In genomic region chr2:111903516-111903915, GRCh38 we compare ENCODE assay signal across 18 cellular contexts. TPM values are rescaled to one million over a fixed set of nuclear protein-coding genes. Genes with fewer than 3 reads are reported as not detected.
DNase-seq lines count a peak whose midpoint lies in the region; ATAC-seq, FAIRE-seq and TF ChIP-seq lines count a peak whose summit lies in the region.
"Had no signal": no experiment of that assay in that cellular context is flagged by ENCODE, and none has a peak within 500 bp of the region (broad histone marks: within the 10 kb centered on the region; RNA-seq: fewer than 3 reads in every experiment).

No MANE protein-coding gene starts in this region.

- in situ Hi-C loops in HepG2 (cut with HindIII; ENCODE audit: extremely low pct_ligation_motif_present, low pct_unique_long_range_greater_than_20kb): no loop called here

- TF ChIP-seq CTCF in HepG2 (CRISPR knock-in tag; IDR thresholded peaks at IDR 0.05): no peak
- no peak for TF ChIP-seq CTCF in right lobe of liver (IDR thresholded peaks at IDR 0.05)
- TF ChIP-seq CTCF in dorsolateral prefrontal cortex (IDR thresholded peaks at IDR 0.05 in 54 of 56, conservative IDR thresholded peaks at IDR 0.05 in 2 of 56; ENCODE audit: low read depth in 1 of 56, partially characterized antibody in 56 of 56): no peak
- TF ChIP-seq CTCF in neural progenitor cell (IDR thresholded peaks at IDR 0.05): no peak
- TF ChIP-seq CTCF in foreskin keratinocyte (conservative IDR thresholded peaks at IDR 0.05): no peak
- no peak for TF ChIP-seq CTCF in PC-9 (conservative IDR thresholded peaks at IDR 0.05)

- peaks cover 51% of the 10 kb centered on the region for H3K4me1 Mint-ChIP-seq in neural progenitor cell
- peaks cover 30% of the 10 kb centered on the region for H3K4me1 Mint-ChIP-seq in stimulated activated memory B cell treated with anti-CD40 and anti-IgM and Interleukin-4, amounts not matched to agents 10 μg/mL and 1 μg/mL and 100 μg/mL, for 72 hours

- no TSS peak for BruUV-seq in HepG2 (replicated peaks; lab: Mats Ljungman, UMichigan)
- BruUV-seq in PC-9 (replicated peaks; lab: Mats Ljungman, UMichigan): no TSS peak

- TF ChIP-seq EP300 in HepG2 (IDR thresholded peaks at IDR 0.05; ENCODE audit: low read depth in 2 of 2, low read length in 2 of 2) (no peak), HepG2 (CRISPR knock-in tag; IDR thresholded peaks at IDR 0.05; ENCODE audit: borderline replicate concordance) (no peak)

- peaks cover 55% of the 10 kb centered on the region for H3F3A ChIP-seq in neural progenitor cell (ENCODE audit: low read depth)
- peaks cover 33% of the 10 kb centered on the region for H3F3A ChIP-seq in PC-9 (ENCODE audit: insufficient read depth, low read depth)

- H3K79me2 ChIP-seq in HepG2 (ENCODE audit: insufficient read depth, low read length) (peaks cover 90% of the 10 kb centered on the region), neural progenitor cell (ENCODE audit: low read depth) (no peaks in the 10 kb centered on the region), PC-9 (ENCODE audit: low read depth) (no peaks in the 10 kb centered on the region)

- no peak overlapping the region for H3K27ac Mint-ChIP-seq in neural progenitor cell
- no peak overlapping the region for H3K27ac Mint-ChIP-seq in stimulated activated memory B cell treated with anti-CD40 and anti-IgM and Interleukin-4, amounts not matched to agents 10 μg/mL and 1 μg/mL and 100 μg/mL, for 72 hours
- H3K27ac Mint-ChIP-seq: CD8-positive, alpha-beta T cell had no signal

- H3K9me2 ChIP-seq in PC-9 (ENCODE audit: insufficient read depth): no peaks in the 10 kb centered on the region

- peaks cover 5% of the 10 kb centered on the region for H3K27me3 Mint-ChIP-seq in neural progenitor cell (ENCODE audit: insufficient read depth, low read depth)
- peaks cover 24% of the 10 kb centered on the region for H3K27me3 Mint-ChIP-seq in stimulated activated memory B cell treated with anti-CD40 and anti-IgM and Interleukin-4, amounts not matched to agents 10 μg/mL and 1 μg/mL and 100 μg/mL, for 72 hours

- TF ChIP-seq RAD21 in HepG2 (CRISPR knock-in tag; IDR thresholded peaks at IDR 0.05): no peak

- H3K27me3 ChIP-seq in HepG2 (ENCODE audit: control insufficient read depth in 1 of 2, insufficient read depth in 2 of 2, low read length in 2 of 2): no peaks in the 10 kb centered on the region; a peak in 1 of 5 replicates
- H3K27me3 ChIP-seq in right lobe of liver: no peaks in the 10 kb centered on the region
- no peaks in the 10 kb centered on the region for H3K27me3 ChIP-seq in dorsolateral prefrontal cortex
- peaks cover 24% of the 10 kb centered on the region for H3K27me3 ChIP-seq in neural progenitor cell
- peaks cover 97% of the 10 kb centered on the region for H3K27me3 ChIP-seq in foreskin keratinocyte
- no peaks in the 10 kb centered on the region for H3K27me3 ChIP-seq in PC-9 (ENCODE audit: insufficient read depth, low read depth)
- H3K27me3 ChIP-seq: Peyer's patch had no signal

- no peak overlapping the region for H3K4me2 ChIP-seq in HepG2 (ENCODE audit: low read depth, low read length)
- H3K4me2 ChIP-seq in neural progenitor cell: peak overlapping the region; percentile 65
- H3K4me2 ChIP-seq in PC-9: no peak overlapping the region

- TF ChIP-seq POLR2A in HepG2 (IDR thresholded peaks at IDR 0.05; ENCODE audit: insufficient read depth in 1 of 2, low read depth in 2 of 2, low read length in 2 of 2): no peak
- no peak for TF ChIP-seq POLR2A in right lobe of liver (IDR thresholded peaks at IDR 0.05)

- intact Hi-C loops in HepG2 (cut with micrococcal nuclease; ENCODE audit: unreplicated experiment): no loop called here
- intact Hi-C loops in right lobe of liver (cut with DNase I): no loop called here
- intact Hi-C loops in dorsolateral prefrontal cortex (cut with DNase I): no loop called here
- intact Hi-C loops in PC-9 (cut with micrococcal nuclease; ENCODE audit: unreplicated experiment): loop anchor here (5.0 kb wide), 1 partner anchor 39 kb away; no protein-coding TSS in a partner anchor

- H3K9me3 Mint-ChIP-seq in neural progenitor cell: no peaks in the 10 kb centered on the region
- no peaks in the 10 kb centered on the region for H3K9me3 Mint-ChIP-seq in stimulated activated memory B cell treated with anti-CD40 and anti-IgM and Interleukin-4, amounts not matched to agents 10 μg/mL and 1 μg/mL and 100 μg/mL, for 72 hours
- H3K9me3 Mint-ChIP-seq: CD8-positive, alpha-beta T cell; H9 had no signal

- peaks cover 89% of the 10 kb centered on the region for H3K4me1 ChIP-seq in HepG2 (ENCODE audit: insufficient read depth, low read length)
- H3K4me1 ChIP-seq in right lobe of liver: peaks cover 0 to 51% (median 15%) of the 10 kb centered on the region in 4 donors
- H3K4me1 ChIP-seq in neural progenitor cell: peaks cover 47% of the 10 kb centered on the region
- H3K4me1 ChIP-seq in foreskin keratinocyte: no peaks in the 10 kb centered on the region
- H3K4me1 ChIP-seq in PC-9 (replicated peaks; ENCODE audit: insufficient read depth): peaks cover 12% of the 10 kb centered on the region

- H3K27ac ChIP-seq in HepG2 (ENCODE audit: extremely low read length, insufficient read depth, low read length): no peak overlapping the region
- H3K27ac ChIP-seq in right lobe of liver: no peak overlapping the region
- peak overlapping the region in 52 of 59 donors; percentile 6 to 95 (median 84) for H3K27ac ChIP-seq in dorsolateral prefrontal cortex
- no peak overlapping the region for H3K27ac ChIP-seq in neural progenitor cell
- no peak overlapping the region for H3K27ac ChIP-seq in foreskin keratinocyte
- no peak overlapping the region for H3K27ac ChIP-seq in PC-9
- H3K27ac ChIP-seq: Peyer's patch had no signal

- H3K36me3 ChIP-seq in HepG2 (replicated peaks in 1 of 2; ENCODE audit: control insufficient read depth in 1 of 2, insufficient read depth in 2 of 2, low read length in 2 of 2): peaks cover 3 to 7% of the 10 kb centered on the region in 2 experiments; a peak in 2 of 5 replicates
- no peaks in the 10 kb centered on the region for H3K36me3 ChIP-seq in right lobe of liver
- no peaks in the 10 kb centered on the region for H3K36me3 ChIP-seq in neural progenitor cell
- no peaks in the 10 kb centered on the region for H3K36me3 ChIP-seq in PC-9 (ENCODE audit: low read depth)
- H3K36me3 ChIP-seq: Peyer's patch had no signal

- H3K9ac ChIP-seq in HepG2 (ENCODE audit: insufficient read depth, low read depth, low read length) (no peak overlapping the region), neural progenitor cell (no peak overlapping the region)

- H3K4me3 Mint-ChIP-seq in neural progenitor cell: no peak overlapping the region
- H3K4me3 Mint-ChIP-seq in stimulated activated memory B cell treated with anti-CD40 and anti-IgM and Interleukin-4, amounts not matched to agents 10 μg/mL and 1 μg/mL and 100 μg/mL, for 72 hours: no peak overlapping the region
- H3K4me3 Mint-ChIP-seq: CD8-positive, alpha-beta T cell had no signal

- DNase-seq in HepG2 (ENCODE audit: low spot score): no peak
- no peak for DNase-seq in right lobe of liver
- DNase-seq in dorsolateral prefrontal cortex: no peak
- DNase-seq in neural progenitor cell (ENCODE audit: low spot score): no peak
- DNase-seq in foreskin keratinocyte: no peak
- no peak for DNase-seq in PC-9
- DNase-seq: CD8-positive, alpha-beta T cell; GF-D8; H9; Karpas-422; NCI-H1930; NCI-H2171; NCI-H774; Peyer's patch; SIG-M5 had no signal

- no peak for ATAC-seq in HepG2
- ATAC-seq in right lobe of liver: no peak
- ATAC-seq in foreskin keratinocyte: no peak
- ATAC-seq in stimulated activated memory B cell treated with anti-CD40 and anti-IgM and Interleukin-4, amounts not matched to agents 10 μg/mL and 1 μg/mL and 100 μg/mL, for 72 hours: no peak
- ATAC-seq in GM21737 (IDR thresholded peaks at IDR 0.05; ENCODE audit: unreplicated experiment): no peak
- ATAC-seq: CD8-positive, alpha-beta T cell had no signal

- POLR2A ChIA-PET in HepG2 (lab: Yijun Ruan, JAX) (no interaction called here), PC-9 (lab: Charles Lee; ENCODE audit: unreplicated experiment) (no interaction called here)

- CTCF ChIA-PET in HepG2 (lab: Yijun Ruan, JAX; ENCODE audit: low intra/inter-chr PET ratio, low total read pairs): no interaction called here
- CTCF ChIA-PET in PC-9 (lab: Charles Lee): no interaction called here

- no peak overlapping the region for H2AFZ ChIP-seq in HepG2 (ENCODE audit: low read length)
- H2AFZ ChIP-seq in neural progenitor cell (replicated peaks): no peak overlapping the region
- no peak overlapping the region for H2AFZ ChIP-seq in PC-9

- no peaks in the 10 kb centered on the region for H4K20me1 ChIP-seq in HepG2 (ENCODE audit: insufficient read depth, low read length)
- H4K20me1 ChIP-seq in neural progenitor cell (ENCODE audit: low read depth): peaks cover 19% of the 10 kb centered on the region
- no peaks in the 10 kb centered on the region for H4K20me1 ChIP-seq in PC-9 (ENCODE audit: insufficient read depth)

- no peaks in the 10 kb centered on the region for H3K36me3 Mint-ChIP-seq in neural progenitor cell
- no peaks in the 10 kb centered on the region for H3K36me3 Mint-ChIP-seq in stimulated activated memory B cell treated with anti-CD40 and anti-IgM and Interleukin-4, amounts not matched to agents 10 μg/mL and 1 μg/mL and 100 μg/mL, for 72 hours
- H3K36me3 Mint-ChIP-seq: CD8-positive, alpha-beta T cell had no signal

- H3K9me3 ChIP-seq in HepG2 (ENCODE audit: low read length): no peaks in the 10 kb centered on the region
- no peaks in the 10 kb centered on the region for H3K9me3 ChIP-seq in right lobe of liver
- H3K9me3 ChIP-seq in neural progenitor cell (ENCODE audit: low read depth): no peaks in the 10 kb centered on the region
- no peaks in the 10 kb centered on the region for H3K9me3 ChIP-seq in PC-9 (ENCODE audit: insufficient read depth, low read depth)
- H3K9me3 ChIP-seq: Peyer's patch had no signal

- no peak overlapping the region for H3K4me3 ChIP-seq in HepG2 (replicated peaks in 1 of 3; ENCODE audit: insufficient read depth in 1 of 3, low read depth in 2 of 3, low read length in 3 of 3)
- H3K4me3 ChIP-seq in right lobe of liver: no peak overlapping the region
- H3K4me3 ChIP-seq in dorsolateral prefrontal cortex: peak overlapping the region in 9 of 59 donors; percentile 0 to 26 (median 10)
- no peak overlapping the region for H3K4me3 ChIP-seq in neural progenitor cell
- H3K4me3 ChIP-seq in PC-9: no peak overlapping the region
- H3K4me3 ChIP-seq: Peyer's patch had no signal

- 94% methylated on average over 3 of the region's 3 CpGs for WGBS in HepG2 (ENCODE audit: low lambda C conversion rate)
- 57% methylated on average over 3 of the region's 3 CpGs for WGBS in right lobe of liver (ENCODE audit: insufficient coverage, low coverage, low lambda C conversion rate, missing lambda C conversion rate)

- no peak for FAIRE-seq in HepG2 (lab: Jason Lieb, UNC)
- FAIRE-seq: D721Med had no signal

RNA-seq across cellular contexts. Expression of gene MERTK, which starts 5.1 kb away (rescaled TPM):
- total RNA-seq in HepG2 (2016; rRNA removed; fragmentation: Illumina TruSeq; extraction: Trizol) (22.5 and 37.3 TPM in 2 replicates), right lobe of liver (10 to 100 TPM; 10.6 to 18.3 (median 13.1) TPM), dorsolateral prefrontal cortex (10 to 100 TPM in 119 of 120 experiments, 1 to 10 TPM in 1; 9.8 to 72.4 (median 25.3) TPM), neural progenitor cell (ENCODE audit: low replicate concordance) (4.6 and 6.1 TPM in 2 replicates), foreskin keratinocyte (0.07 TPM in 1 of 2 replicates, not detected in the other), PC-9 (2021) (1.6 and 3.4 TPM in 2 replicates)
- 9.7 and 10.2 TPM in 2 replicates for total RNA-seq in HepG2 (2016; cell fraction: cytosol; rRNA removed; fragmentation: Illumina TruSeq; extraction: Trizol; ENCODE audit: low read depth)
- total RNA-seq in HepG2 (2016; cell fraction: insoluble cytoplasmic fraction; rRNA removed; fragmentation: Illumina TruSeq; extraction: Trizol): 20.5 and 38.2 TPM in 2 replicates
- 9.9 and 11.4 TPM in 2 replicates for total RNA-seq in HepG2 (2016; cell fraction: membrane; rRNA removed; fragmentation: Illumina TruSeq; extraction: Trizol)
- total RNA-seq in HepG2 (2016; cell fraction: nucleus; rRNA removed; fragmentation: Illumina TruSeq; extraction: Trizol): 62.8 and 64.0 TPM in 2 replicates
- polyA plus RNA-seq in HepG2 (2011; rRNA removed) (44.7 and 45.5 TPM in 2 replicates), foreskin keratinocyte (0.02 TPM in 1 of 2 replicates, not detected in the other)
- 32.3 and 35.9 TPM in 2 replicates for polyA plus RNA-seq in HepG2 (2011; cell fraction: cytosol; rRNA removed)
- 74.2 and 85.4 TPM in 2 replicates for polyA plus RNA-seq in HepG2 (2011; cell fraction: nucleus; rRNA removed)
- 17.2 and 32.7 TPM in 2 replicates for polyA plus RNA-seq in HepG2 (2012)
- polyA plus RNA-seq in HepG2 (2016; cell fraction: cytosol; fragmentation: Illumina TruSeq; extraction: Trizol; ENCODE audit: low read depth): 1.2 and 1.5 TPM in 2 replicates
- 16.7 and 17.4 TPM in 2 replicates for polyA plus RNA-seq in HepG2 (2016; cell fraction: insoluble cytoplasmic fraction; fragmentation: Illumina TruSeq; extraction: Trizol; ENCODE audit: low read depth)
- polyA plus RNA-seq in HepG2 (2016; cell fraction: membrane; fragmentation: Illumina TruSeq; extraction: Trizol; ENCODE audit: low read depth): 3.4 TPM in 2 replicates
- 67.5 and 78.5 TPM in 2 replicates for polyA plus RNA-seq in HepG2 (2016; cell fraction: nucleus; fragmentation: Illumina TruSeq; extraction: Trizol; ENCODE audit: insufficient read depth, low read depth)
- 46.5 TPM in 1 of 2 replicates, not detected in the other for polyA minus RNA-seq in HepG2 (2011; rRNA and poly(A)+ RNA removed; ENCODE audit: low replicate concordance)
- polyA minus RNA-seq in HepG2 (2011; cell fraction: cytosol; rRNA and poly(A)+ RNA removed): 24.0 and 26.2 TPM in 2 replicates
- 55.6 and 65.1 TPM in 2 replicates for polyA minus RNA-seq in HepG2 (2011; cell fraction: nucleus; rRNA and poly(A)+ RNA removed)

RNA-seq across cellular contexts. Expression of gene ANAPC1, which starts 19.5 kb away (rescaled TPM):
- 89.7 and 109 TPM in 2 replicates for total RNA-seq in HepG2 (2016; rRNA removed; fragmentation: Illumina TruSeq; extraction: Trizol)
- total RNA-seq in HepG2 (2016; cell fraction: cytosol; rRNA removed; fragmentation: Illumina TruSeq; extraction: Trizol; ENCODE audit: low read depth): 23.1 and 23.4 TPM in 2 replicates
- 86.7 and 103 TPM in 2 replicates for total RNA-seq in HepG2 (2016; cell fraction: insoluble cytoplasmic fraction; rRNA removed; fragmentation: Illumina TruSeq; extraction: Trizol)
- total RNA-seq in HepG2 (2016; cell fraction: membrane; rRNA removed; fragmentation: Illumina TruSeq; extraction: Trizol): 38.6 and 43.3 TPM in 2 replicates
- total RNA-seq in HepG2 (2016; cell fraction: nucleus; rRNA removed; fragmentation: Illumina TruSeq; extraction: Trizol): 120 and 143 TPM in 2 replicates
- 42.9 and 50.0 TPM in 2 replicates for polyA plus RNA-seq in HepG2 (2011; rRNA removed)
- polyA plus RNA-seq in HepG2 (2011; cell fraction: cytosol; rRNA removed): 36.9 and 41.2 TPM in 2 replicates
- polyA plus RNA-seq in HepG2 (2011; cell fraction: nucleus; rRNA removed): 48.7 and 54.2 TPM in 2 replicates
- 35.3 and 41.2 TPM in 2 replicates for polyA plus RNA-seq in HepG2 (2012)
- 7.8 and 8.5 TPM in 2 replicates for polyA plus RNA-seq in HepG2 (2016; cell fraction: cytosol; fragmentation: Illumina TruSeq; extraction: Trizol; ENCODE audit: low read depth)
- 40.8 and 44.3 TPM in 2 replicates for polyA plus RNA-seq in HepG2 (2016; cell fraction: insoluble cytoplasmic fraction; fragmentation: Illumina TruSeq; extraction: Trizol; ENCODE audit: low read depth)
- 10.7 and 11.8 TPM in 2 replicates for polyA plus RNA-seq in HepG2 (2016; cell fraction: membrane; fragmentation: Illumina TruSeq; extraction: Trizol; ENCODE audit: low read depth)
- polyA plus RNA-seq in HepG2 (2016; cell fraction: nucleus; fragmentation: Illumina TruSeq; extraction: Trizol; ENCODE audit: insufficient read depth, low read depth): 53.7 and 58.1 TPM in 2 replicates
- polyA minus RNA-seq in HepG2 (2011; rRNA and poly(A)+ RNA removed; ENCODE audit: low replicate concordance): 94.0 and 137 TPM in 2 replicates
- polyA minus RNA-seq in HepG2 (2011; cell fraction: cytosol; rRNA and poly(A)+ RNA removed): 65.4 and 74.5 TPM in 2 replicates
- polyA minus RNA-seq in HepG2 (2011; cell fraction: nucleus; rRNA and poly(A)+ RNA removed): 223 and 242 TPM in 2 replicates
- 10 to 100 TPM; 14.4 to 40.3 (median 17.7) TPM for total RNA-seq in right lobe of liver
- total RNA-seq in dorsolateral prefrontal cortex: 10 to 100 TPM; 31.1 to 65.0 (median 45.8) TPM
- 50.9 and 81.7 TPM in 2 replicates for total RNA-seq in neural progenitor cell (ENCODE audit: low replicate concordance)
- total RNA-seq in foreskin keratinocyte: 56.8 and 69.2 TPM in 2 replicates
- polyA plus RNA-seq in foreskin keratinocyte: 8.5 and 9.7 TPM in 2 replicates
- 59.6 and 65.1 TPM in 2 replicates for total RNA-seq in PC-9 (2021)

Comparison
In these comparisons a context has a peak if more than half of its experiments do, and no peak if none do; other contexts are left out.
1. H3K27ac ChIP-seq: peak in dorsolateral prefrontal cortex (52 of 59); none in HepG2 (single experiment), right lobe of liver (0 of 3), neural progenitor cell (single experiment), foreskin keratinocyte (single experiment) and PC-9 (single experiment).